ENCODE assay signal across 1 cellular context in the genomic region with DNA sequence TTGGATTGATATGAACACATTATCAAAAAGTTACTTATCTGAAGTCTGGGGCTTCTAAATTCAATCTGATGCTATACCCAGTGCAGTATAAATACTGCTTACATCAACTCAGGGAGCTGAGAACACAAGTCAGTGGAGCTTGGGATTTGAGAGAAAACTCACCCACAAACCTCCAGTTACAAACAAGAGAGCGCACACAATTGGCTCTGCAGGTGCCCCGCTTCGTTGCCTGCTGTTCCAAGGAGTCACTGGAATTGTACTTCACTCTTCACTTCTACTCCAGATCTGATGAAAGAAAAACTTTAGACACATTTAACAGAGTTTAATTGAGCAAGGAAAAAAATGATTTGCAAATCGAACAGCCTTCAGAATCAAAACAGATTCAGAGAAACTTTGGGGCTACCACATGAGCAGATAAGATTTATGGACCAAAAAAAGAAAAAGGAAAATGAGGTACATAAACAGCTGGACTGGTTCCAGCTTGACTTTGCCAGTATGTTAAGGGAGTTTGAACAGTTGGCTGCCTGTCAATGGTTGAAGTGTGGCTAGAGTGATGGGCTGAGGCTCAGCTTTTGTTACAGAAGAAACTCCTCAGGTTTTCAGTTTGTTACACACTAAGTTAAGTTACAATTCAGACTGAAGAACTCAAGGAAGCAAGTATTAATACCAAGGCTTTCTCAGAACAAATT.
TF ChIP-seq lines count a peak whose summit lies in the region.

No MANE protein-coding gene starts in this region.

TF ChIP-seq in WTC11, 78 proteins besides CTCF, POLR2A, EP300 and RAD21 (continued from another document):
- TF ChIP-seq, protein P1, sequence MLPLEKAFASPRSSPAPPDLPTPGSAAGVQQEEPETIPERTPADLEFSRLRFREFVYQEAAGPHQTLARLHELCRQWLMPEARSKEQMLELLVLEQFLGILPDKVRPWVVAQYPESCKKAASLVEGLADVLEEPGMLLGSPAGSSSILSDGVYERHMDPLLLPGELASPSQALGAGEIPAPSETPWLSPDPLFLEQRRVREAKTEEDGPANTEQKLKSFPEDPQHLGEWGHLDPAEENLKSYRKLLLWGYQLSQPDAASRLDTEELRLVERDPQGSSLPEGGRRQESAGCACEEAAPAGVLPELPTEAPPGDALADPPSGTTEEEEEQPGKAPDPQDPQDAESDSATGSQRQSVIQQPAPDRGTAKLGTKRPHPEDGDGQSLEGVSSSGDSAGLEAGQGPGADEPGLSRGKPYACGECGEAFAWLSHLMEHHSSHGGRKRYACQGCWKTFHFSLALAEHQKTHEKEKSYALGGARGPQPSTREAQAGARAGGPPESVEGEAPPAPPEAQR (CRISPR knock-in tag; IDR thresholded peaks at IDR 0.05): no peak
- TF ChIP-seq KAT7 (CRISPR knock-in tag; IDR thresholded peaks at IDR 0.05; ENCODE audit: borderline replicate concordance) (no peak), GRHL2 (CRISPR knock-in tag; IDR thresholded peaks at IDR 0.05; ENCODE audit: insufficient replicate concordance, severe bottlenecking) (no peak), ZNF232 (CRISPR knock-in tag; IDR thresholded peaks at IDR 0.05) (no peak)
- TF ChIP-seq, protein P2, sequence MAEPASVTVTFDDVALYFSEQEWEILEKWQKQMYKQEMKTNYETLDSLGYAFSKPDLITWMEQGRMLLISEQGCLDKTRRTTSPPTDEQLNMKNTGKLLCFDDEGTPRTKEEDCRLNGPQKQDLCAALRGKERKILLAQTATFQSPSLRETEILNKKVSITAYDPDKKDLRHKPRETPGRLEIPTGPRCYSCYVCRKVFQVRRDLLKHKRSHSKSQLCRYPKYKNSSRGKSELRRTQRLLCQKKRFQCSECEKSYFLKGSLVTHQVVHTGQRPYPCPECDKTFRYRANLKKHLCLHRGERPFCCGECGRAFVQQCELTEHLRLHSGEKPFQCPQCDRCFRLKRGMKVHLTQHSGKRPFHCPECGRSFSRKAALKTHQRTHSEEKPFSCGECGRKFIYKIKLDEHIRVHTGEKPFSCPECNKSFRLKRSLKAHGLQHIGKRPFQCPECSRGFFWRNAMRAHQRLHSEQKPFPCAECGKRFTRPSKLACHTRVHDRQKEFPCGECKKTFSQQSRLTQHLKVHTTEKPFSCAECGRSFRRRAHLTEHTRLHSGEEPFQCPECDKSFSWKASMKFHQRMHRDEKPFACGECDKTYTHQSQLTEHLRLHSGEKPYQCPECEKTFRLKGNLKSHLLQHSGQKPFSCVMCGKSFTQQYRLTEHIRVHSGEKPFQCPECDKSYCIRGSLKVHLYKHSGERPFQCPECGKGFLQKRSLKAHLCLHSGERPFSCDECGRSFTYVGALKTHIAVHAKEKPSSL (CRISPR knock-in tag; conservative IDR thresholded peaks at IDR 0.05): no peak
- TF ChIP-seq, protein P3, sequence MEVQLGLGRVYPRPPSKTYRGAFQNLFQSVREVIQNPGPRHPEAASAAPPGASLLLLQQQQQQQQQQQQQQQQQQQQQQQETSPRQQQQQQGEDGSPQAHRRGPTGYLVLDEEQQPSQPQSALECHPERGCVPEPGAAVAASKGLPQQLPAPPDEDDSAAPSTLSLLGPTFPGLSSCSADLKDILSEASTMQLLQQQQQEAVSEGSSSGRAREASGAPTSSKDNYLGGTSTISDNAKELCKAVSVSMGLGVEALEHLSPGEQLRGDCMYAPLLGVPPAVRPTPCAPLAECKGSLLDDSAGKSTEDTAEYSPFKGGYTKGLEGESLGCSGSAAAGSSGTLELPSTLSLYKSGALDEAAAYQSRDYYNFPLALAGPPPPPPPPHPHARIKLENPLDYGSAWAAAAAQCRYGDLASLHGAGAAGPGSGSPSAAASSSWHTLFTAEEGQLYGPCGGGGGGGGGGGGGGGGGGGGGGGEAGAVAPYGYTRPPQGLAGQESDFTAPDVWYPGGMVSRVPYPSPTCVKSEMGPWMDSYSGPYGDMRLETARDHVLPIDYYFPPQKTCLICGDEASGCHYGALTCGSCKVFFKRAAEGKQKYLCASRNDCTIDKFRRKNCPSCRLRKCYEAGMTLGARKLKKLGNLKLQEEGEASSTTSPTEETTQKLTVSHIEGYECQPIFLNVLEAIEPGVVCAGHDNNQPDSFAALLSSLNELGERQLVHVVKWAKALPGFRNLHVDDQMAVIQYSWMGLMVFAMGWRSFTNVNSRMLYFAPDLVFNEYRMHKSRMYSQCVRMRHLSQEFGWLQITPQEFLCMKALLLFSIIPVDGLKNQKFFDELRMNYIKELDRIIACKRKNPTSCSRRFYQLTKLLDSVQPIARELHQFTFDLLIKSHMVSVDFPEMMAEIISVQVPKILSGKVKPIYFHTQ (CRISPR knock-in tag; IDR thresholded peaks at IDR 0.05): no peak
TF ChIP-seq in WTC11: peak in this region for 0.
